In genomic region chr18:27057459-27058302, GRCh38 we compare ENCODE assay signal across 9 cellular contexts.
DNase-seq lines count a peak whose midpoint lies in the region; ATAC-seq and TF ChIP-seq lines count a peak whose summit lies in the region.
"Had no signal": no experiment of that assay in that cellular context is flagged by ENCODE, and none has a peak within 500 bp of the region (broad histone marks: within the 10 kb centered on the region; RNA-seq: fewer than 3 reads in every experiment).

No MANE protein-coding gene starts in this region.

- no peak overlapping the region for H2BK120ac ChIP-seq in neuronal stem cell (ENCODE audit: low read depth, low read length)

- H4K91ac ChIP-seq in neuronal stem cell (ENCODE audit: low read depth, low read length, poor library complexity), result no peak overlapping the region

- H3K27ac Mint-ChIP-seq in glutamatergic neuron (ENCODE audit: unreplicated experiment), result peak overlapping the region; percentile 71
- no peak overlapping the region for H3K27ac Mint-ChIP-seq in CD8-positive, alpha-beta memory T cell
- H3K27ac Mint-ChIP-seq in activated naive CD4-positive, alpha-beta T cell treated with anti-CD3 and anti-CD28 coated beads, Interleukin-2, amount 10 ng/mL, durations not matched to agents 7 days and 5 days, result no peak overlapping the region

- no peak for ATAC-seq in HG03139 (IDR thresholded peaks at IDR 0.05; ENCODE audit: unreplicated experiment)

- no peaks in the 10 kb centered on the region for H3K36me3 Mint-ChIP-seq in glutamatergic neuron (ENCODE audit: unreplicated experiment)
- no peaks in the 10 kb centered on the region for H3K36me3 Mint-ChIP-seq in CD8-positive, alpha-beta memory T cell
- H3K36me3 Mint-ChIP-seq in activated naive CD4-positive, alpha-beta T cell treated with anti-CD3 and anti-CD28 coated beads, Interleukin-2, amount 10 ng/mL, durations not matched to agents 7 days and 5 days, result no peaks in the 10 kb centered on the region

- H2AK5ac ChIP-seq in neuronal stem cell (ENCODE audit: low read depth, low read length), result no peak overlapping the region

- TF ChIP-seq CTCF in glutamatergic neuron (IDR thresholded peaks at IDR 0.05; ENCODE audit: partially characterized antibody, unreplicated experiment), result no peak

- H3K4me3 ChIP-seq in neuronal stem cell (ENCODE audit: low read length in 2 of 2), result no peak overlapping the region
- H3K4me3 ChIP-seq in CD8-positive, alpha-beta memory T cell (ENCODE audit: low read length), result no peak overlapping the region

- H3K79me1 ChIP-seq in neuronal stem cell (ENCODE audit: low read depth, low read length), result no peaks in the 10 kb centered on the region

- CTCF ChIA-PET in CD8-positive, alpha-beta memory T cell (lab: Charles Lee), result no interaction called here
- CTCF ChIA-PET in activated naive CD4-positive, alpha-beta T cell treated with anti-CD3 and anti-CD28 coated beads, Interleukin-2, amount 10 ng/mL, durations not matched to agents 7 days and 5 days (lab: Charles Lee), result no interaction called here

- no peak overlapping the region for H3K4me3 Mint-ChIP-seq in glutamatergic neuron (ENCODE audit: unreplicated experiment)
- H3K4me3 Mint-ChIP-seq in CD8-positive, alpha-beta memory T cell, result no peak overlapping the region
- H3K4me3 Mint-ChIP-seq in activated naive CD4-positive, alpha-beta T cell treated with anti-CD3 and anti-CD28 coated beads, Interleukin-2, amount 10 ng/mL, durations not matched to agents 7 days and 5 days, result no peak overlapping the region

- H3K4me1 Mint-ChIP-seq in glutamatergic neuron (ENCODE audit: low read depth, unreplicated experiment), result peaks cover 12% of the 10 kb centered on the region
- no peaks in the 10 kb centered on the region for H3K4me1 Mint-ChIP-seq in CD8-positive, alpha-beta memory T cell
- no peaks in the 10 kb centered on the region for H3K4me1 Mint-ChIP-seq in activated naive CD4-positive, alpha-beta T cell treated with anti-CD3 and anti-CD28 coated beads, Interleukin-2, amount 10 ng/mL, durations not matched to agents 7 days and 5 days

- H3K27ac ChIP-seq in neuronal stem cell (replicated peaks; ENCODE audit: low read length), result no peak overlapping the region
- no peak overlapping the region for H3K27ac ChIP-seq in CD8-positive, alpha-beta memory T cell (ENCODE audit: low read depth, low read length)

- no peak overlapping the region for H3K18ac ChIP-seq in neuronal stem cell (ENCODE audit: low read length)

- H2BK5ac ChIP-seq in neuronal stem cell (ENCODE audit: low read length), result no peak overlapping the region

- POLR2A ChIA-PET in CD8-positive, alpha-beta memory T cell (lab: Charles Lee), result no interaction called here

- H3K27me3 ChIP-seq in neuronal stem cell (ENCODE audit: control insufficient read depth in 3 of 3, insufficient read depth in 3 of 3, low read depth in 1 of 3, low read length in 3 of 3), result no peaks in the 10 kb centered on the region
- H3K27me3 ChIP-seq in CD8-positive, alpha-beta memory T cell (ENCODE audit: insufficient read depth, low read length, poor library complexity, severe bottlenecking), result no peaks in the 10 kb centered on the region

- no peak overlapping the region for H3K4ac ChIP-seq in neuronal stem cell (ENCODE audit: low read length)

- H2AFZ ChIP-seq in neuronal stem cell (ENCODE audit: low read length), result peak overlapping the region; percentile 31

- H3K27me3 Mint-ChIP-seq in glutamatergic neuron (ENCODE audit: unreplicated experiment), result no peaks in the 10 kb centered on the region
- no peaks in the 10 kb centered on the region for H3K27me3 Mint-ChIP-seq in CD8-positive, alpha-beta memory T cell
- no peaks in the 10 kb centered on the region for H3K27me3 Mint-ChIP-seq in activated naive CD4-positive, alpha-beta T cell treated with anti-CD3 and anti-CD28 coated beads, Interleukin-2, amount 10 ng/mL, durations not matched to agents 7 days and 5 days

- no peaks in the 10 kb centered on the region for H3K9me3 Mint-ChIP-seq in glutamatergic neuron (ENCODE audit: unreplicated experiment)
- peaks cover 0 to 27% (median 5%) of the 10 kb centered on the region in 5 donors for H3K9me3 Mint-ChIP-seq in CD8-positive, alpha-beta memory T cell
- peaks cover 6% of the 10 kb centered on the region for H3K9me3 Mint-ChIP-seq in activated naive CD4-positive, alpha-beta T cell treated with anti-CD3 and anti-CD28 coated beads, Interleukin-2, amount 10 ng/mL, durations not matched to agents 7 days and 5 days

- no peak overlapping the region for H3K14ac ChIP-seq in neuronal stem cell (ENCODE audit: low read length)

- no peaks in the 10 kb centered on the region for H3K4me1 ChIP-seq in neuronal stem cell (ENCODE audit: control insufficient read depth in 2 of 2, insufficient read depth in 1 of 2, low read depth in 1 of 2, low read length in 2 of 2)
- H3K4me1 ChIP-seq in CD8-positive, alpha-beta memory T cell (ENCODE audit: insufficient read depth, low read length), result no peaks in the 10 kb centered on the region

- WGBS in neuronal stem cell (ENCODE audit: extremely low coverage in 2 of 2, insufficient read length in 2 of 2, insufficient replicate concordance in 1 of 2), 2 donors, result no CpG with 5 or more reads among the region's 12 CpGs

- no peaks in the 10 kb centered on the region for H3K36me3 ChIP-seq in neuronal stem cell (replicated peaks in 1 of 2; ENCODE audit: control insufficient read depth in 2 of 2, insufficient read depth in 2 of 2, low read length in 2 of 2)
- no peaks in the 10 kb centered on the region for H3K36me3 ChIP-seq in CD8-positive, alpha-beta memory T cell (ENCODE audit: insufficient read depth, low read length)

- no peak overlapping the region for H2BK12ac ChIP-seq in neuronal stem cell (ENCODE audit: low read length)

- H4K8ac ChIP-seq in neuronal stem cell (ENCODE audit: low read depth, low read length), result no peak overlapping the region

- peak; percentile 66 for DNase-seq in Ammon's horn (ENCODE audit: low spot score)
- peak; percentile 54 to 59 for DNase-seq in NCI-H526 (lab: John Stamatoyannopoulos, UW)
- DNase-seq in glutamatergic neuron, result peak; percentile 51
- DNase-seq in neuronal stem cell (ENCODE audit: low spot score), result no peak
- DNase-seq in CD8-positive, alpha-beta memory T cell, result no peak
- DNase-seq in dermis blood vessel endothelial cell, result no peak
- no peak for DNase-seq in activated naive CD4-positive, alpha-beta T cell treated with anti-CD3 and anti-CD28 coated beads, Interleukin-2, amount 10 ng/mL, durations not matched to agents 7 days and 5 days
- DNase-seq: central memory CD4-positive, alpha-beta T cell had no signal

- no peak overlapping the region for H3K4me2 ChIP-seq in neuronal stem cell (ENCODE audit: insufficient read depth, low read length, poor library complexity, severe bottlenecking)

- no peaks in the 10 kb centered on the region for H3K9me3 ChIP-seq in neuronal stem cell (replicated peaks in 1 of 2; ENCODE audit: control insufficient read depth in 2 of 2, insufficient read depth in 1 of 2, low read depth in 1 of 2, low read length in 2 of 2)
- no peaks in the 10 kb centered on the region for H3K9me3 ChIP-seq in CD8-positive, alpha-beta memory T cell (ENCODE audit: low read length)

- no peak overlapping the region for H2BK15ac ChIP-seq in neuronal stem cell (ENCODE audit: low read length)

- no peak overlapping the region for H3K23ac ChIP-seq in neuronal stem cell (ENCODE audit: low read depth, low read length, poor library complexity)

- H3K9ac ChIP-seq in neuronal stem cell (ENCODE audit: low read depth, low read length, poor library complexity), result no peak overlapping the region

Comparison
In these comparisons a context has a peak if more than half of its experiments do, and no peak if none do; other contexts are left out.
1. DNase-seq: peak in Ammon's horn (single experiment), NCI-H526 (2 of 2) and glutamatergic neuron (single experiment); none in neuronal stem cell (single experiment), CD8-positive, alpha-beta memory T cell (0 of 5), dermis blood vessel endothelial cell (single experiment) and activated naive CD4-positive, alpha-beta T cell treated with anti-CD3 and anti-CD28 coated beads, Interleukin-2, amount 10 ng/mL, durations not matched to agents 7 days and 5 days (single experiment).